Comparison of ENCODE assay signal across 14 cellular contexts in genomic region chr1:48853006-48853405, GRCh38.
DNase-seq lines count a peak whose midpoint lies in the region; ATAC-seq and TF ChIP-seq lines count a peak whose summit lies in the region.
"Had no signal": no experiment of that assay in that cellular context is flagged by ENCODE, and none has a peak within 500 bp of the region (broad histone marks: within the 10 kb centered on the region; RNA-seq: fewer than 3 reads in every experiment).

No MANE protein-coding gene starts in this region.

- H4K91ac ChIP-seq in mesenchymal stem cell (ENCODE audit: low read length) = no peak overlapping the region

- H2BK5ac ChIP-seq in mesenchymal stem cell (ENCODE audit: low read depth, low read length, poor library complexity, severe bottlenecking) = no peak overlapping the region

- no peak for ATAC-seq in HG03139 (IDR thresholded peaks at IDR 0.05; ENCODE audit: unreplicated experiment)

- H3K18ac ChIP-seq in mesenchymal stem cell (ENCODE audit: low read depth in 1 of 2, low read length in 2 of 2) = no peak overlapping the region

- peaks cover 1% of the 10 kb centered on the region for H3K4me1 ChIP-seq in mesenchymal stem cell (ENCODE audit: control insufficient read depth, insufficient read depth, low read depth, low read length)

- H2BK15ac ChIP-seq in mesenchymal stem cell (ENCODE audit: low read depth, poor library complexity, severe bottlenecking) = no peak overlapping the region

- no peak overlapping the region for H3K4ac ChIP-seq in mesenchymal stem cell (ENCODE audit: low read depth in 1 of 2, low read length in 2 of 2)

- H2AK5ac ChIP-seq in mesenchymal stem cell (ENCODE audit: low read length, severe bottlenecking) = no peak overlapping the region

- H3K9me3 ChIP-seq in mesenchymal stem cell (ENCODE audit: control insufficient read depth, low read length) = no peaks in the 10 kb centered on the region

- H3K4me3 ChIP-seq in BJ (ENCODE audit: low read depth, low read length) (no peak overlapping the region), brain microvascular endothelial cell (ENCODE audit: low read depth, low read length) (no peak overlapping the region), mesenchymal stem cell (ENCODE audit: insufficient read depth in 1 of 2, low read depth in 1 of 2, low read length in 2 of 2) (no peak overlapping the region)

- H2BK120ac ChIP-seq in mesenchymal stem cell (ENCODE audit: low read depth, low read length) = no peak overlapping the region

- H3K9ac ChIP-seq in mesenchymal stem cell (ENCODE audit: low read length) = no peak overlapping the region

- POLR2A ChIA-PET in BJ (lab: Charles Lee) = no interaction called here

- H3K27me3 ChIP-seq in BJ (ENCODE audit: control insufficient read depth, insufficient read depth, low read length) (no peaks in the 10 kb centered on the region), brain microvascular endothelial cell (replicated peaks) (no peaks in the 10 kb centered on the region), mesenchymal stem cell (ENCODE audit: control insufficient read depth in 1 of 2, insufficient read depth in 1 of 2, low read length in 2 of 2) (no peaks in the 10 kb centered on the region)

- peak; percentile 36 for DNase-seq in BJ (ENCODE audit: low read depth)
- DNase-seq in MV-4-11 (lab: John Stamatoyannopoulos, UW) = peak; percentile 75
- DNase-seq in brain microvascular endothelial cell = peak; percentile 34
- DNase-seq in mesenchymal stem cell = peak; percentile 2
- DNase-seq in activated CD4-positive, alpha-beta T cell treated with anti-CD3 and anti-CD28 coated beads, Interleukin-2, amount 50 U/mL, for 1 hour = no peak
- DNase-seq in OCI-M2 (lab: John Stamatoyannopoulos, UW; ENCODE audit: unreplicated experiment) = no peak
- no peak for DNase-seq in inferior parietal cortex (ENCODE audit: extremely low spot score)
- DNase-seq: activated CD4-positive, alpha-beta T cell treated with anti-CD3 and anti-CD28 coated beads, Interleukin-2, amount 10 ng/mL, durations not matched to agents 24 days and 14 days; activated gamma-delta T cell treated with Interleukin-2 at 50 U/mL for 16 hours; cortex of kidney; NCI-H774; stimulated activated CD4-positive, alpha-beta T cell treated with anti-CD3 and anti-CD28 coated beads, Interleukin-4, amount 100 ng/mL, for 1 hour; stimulated activated naive CD4-positive, alpha-beta T cell had no signal

- H2AFZ ChIP-seq in mesenchymal stem cell (ENCODE audit: low read depth, low read length) = no peak overlapping the region

- no peaks in the 10 kb centered on the region for H3K79me1 ChIP-seq in mesenchymal stem cell (replicated peaks; ENCODE audit: low read length, poor library complexity, severe bottlenecking)

- CTCF ChIA-PET in BJ (lab: Yijun Ruan, JAX) = no interaction called here

- H3K14ac ChIP-seq in mesenchymal stem cell (ENCODE audit: low read length in 2 of 2) = no peak overlapping the region

- no peak overlapping the region for H3K27ac ChIP-seq in brain microvascular endothelial cell
- no peak overlapping the region for H3K27ac ChIP-seq in mesenchymal stem cell (ENCODE audit: low read length, poor library complexity, severe bottlenecking)

- no peak overlapping the region for H3K4me2 ChIP-seq in mesenchymal stem cell (ENCODE audit: low read length, poor library complexity, severe bottlenecking)

- no peak overlapping the region for H2BK12ac ChIP-seq in mesenchymal stem cell (ENCODE audit: low read length in 2 of 2)

- TF ChIP-seq CTCF in BJ (IDR thresholded peaks at IDR 0.05; ENCODE audit: insufficient read depth, low read depth, low read length) (no peak), brain microvascular endothelial cell (IDR thresholded peaks at IDR 0.05; ENCODE audit: low read depth, low read length, missing control alignments) (no peak)

- in situ Hi-C loops in brain microvascular endothelial cell (cut with HindIII; ENCODE audit: low pct_ligation_motif_present, low sequenced_read_pairs) = no loop called here

- H4K8ac ChIP-seq in mesenchymal stem cell (ENCODE audit: low read length) = no peak overlapping the region

- no peak overlapping the region for H3K23ac ChIP-seq in mesenchymal stem cell (ENCODE audit: low read length in 2 of 2)

- H3K36me3 ChIP-seq in BJ (ENCODE audit: control insufficient read depth, insufficient read depth, low read length) = no peaks in the 10 kb centered on the region
- no peaks in the 10 kb centered on the region for H3K36me3 ChIP-seq in brain microvascular endothelial cell (replicated peaks)
- no peaks in the 10 kb centered on the region for H3K36me3 ChIP-seq in mesenchymal stem cell (ENCODE audit: control insufficient read depth in 1 of 2, insufficient read depth in 2 of 2, low read depth in 1 of 2, low read length in 2 of 2)

Comparison
In these comparisons a context has a peak if more than half of its experiments do, and no peak if none do; other contexts are left out.
1. DNase-seq: peak in BJ (single experiment), MV-4-11 (single experiment), brain microvascular endothelial cell (single experiment) and mesenchymal stem cell (single experiment); none in activated CD4-positive, alpha-beta T cell treated with anti-CD3 and anti-CD28 coated beads, Interleukin-2, amount 50 U/mL, for 1 hour (single experiment), OCI-M2 (single experiment) and inferior parietal cortex (single experiment).